Comparison of ENCODE assay signal across 22 cellular contexts in genomic region chr13:97492257-97492656, GRCh38.
A peak's percentile ranks its signal among the peaks of the same experiment; 100 is the strongest.
DNase-seq lines count a peak whose midpoint lies in the region; ATAC-seq, FAIRE-seq and TF ChIP-seq lines count a peak whose summit lies in the region.
"Had no signal": no experiment of that assay in that cellular context is flagged by ENCODE, and none has a peak within 500 bp of the region (broad histone marks: within the 10 kb centered on the region; RNA-seq: fewer than 3 reads in every experiment).

No MANE protein-coding gene starts in this region.

- peak; percentile 53 for DNase-seq in NCI-H510A treated with DMSO at 0.1 percent for 48 hours (lab: John Stamatoyannopoulos, UW)
- DNase-seq in NCI-H510A (lab: John Stamatoyannopoulos, UW): no peak
- DNase-seq in NCI-H748 (lab: John Stamatoyannopoulos, UW; ENCODE audit: unreplicated experiment): peak; percentile 96
- peak; percentile 5 for DNase-seq in epithelial cell of prostate (ENCODE audit: low read depth, low spot score)
- no peak for DNase-seq in caudate nucleus (lab: John Stamatoyannopoulos, UW)
- DNase-seq in D721Med (ENCODE audit: insufficient read length, low spot score): no peak
- DNase-seq: activated effector memory CD4-positive, alpha-beta T cell treated with Interleukin-2 at 50 U/mL for 16 hours; activated naive CD8-positive, alpha-beta T cell treated with anti-CD3 and anti-CD28 coated beads for 36 hours; activated T-cell treated with anti-CD3 and anti-CD28 coated beads for 4 hours; AML-193; CD8-positive, alpha-beta T cell; DMS79; foreskin fibroblast; GF-D8; heart left ventricle; Karpas-422; mesenchymal stem cell; NCI-H2107; NCI-H524 treated with DMSO at 0.1 percent for 48 hours; T-helper 9 cell had no signal

- ATAC-seq in HG02678 (IDR thresholded peaks at IDR 0.05; ENCODE audit: unreplicated experiment) (peak; percentile 50), HG02642 (IDR thresholded peaks at IDR 0.05; ENCODE audit: poor library complexity, unreplicated experiment) (no peak)
- ATAC-seq: CD8-positive, alpha-beta T cell; heart left ventricle had no signal

- H3K27ac ChIP-seq in epithelial cell of prostate: peak overlapping the region; percentile 52
- no peak overlapping the region for H3K27ac ChIP-seq in caudate nucleus (ENCODE audit: low read depth, low read length)
- H3K27ac ChIP-seq: heart left ventricle had no signal

- FAIRE-seq in D721Med (lab: Jason Lieb, UNC): no peak

- TF ChIP-seq CTCF in D721Med (IDR thresholded peaks at IDR 0.05; ENCODE audit: insufficient read depth, missing control alignments): no peak

Comparison
In these comparisons a context has a peak if more than half of its experiments do, and no peak if none do; other contexts are left out.
1. DNase-seq: peak in NCI-H510A treated with DMSO at 0.1 percent for 48 hours (single experiment), NCI-H748 (single experiment) and epithelial cell of prostate (single experiment); none in NCI-H510A (single experiment), caudate nucleus (0 of 61) and D721Med (single experiment).